ENCODE assay signal across 1 cellular context in genomic region chr2:111698743-111699554, GRCh38.
A peak's percentile ranks its signal among the peaks of the same experiment; 100 is the strongest.
TF ChIP-seq lines count a peak whose summit lies in the region.

No MANE protein-coding gene starts in this region.

TF ChIP-seq in HepG2, 621 proteins besides CTCF, POLR2A, EP300 and RAD21 (continued from another document and continues in another):
- TF ChIP-seq ZNF407 (CRISPR knock-in tag; IDR thresholded peaks at IDR 0.05; ENCODE audit: not compliant biosample characterization) = no peak
- TF ChIP-seq, protein P1, sequence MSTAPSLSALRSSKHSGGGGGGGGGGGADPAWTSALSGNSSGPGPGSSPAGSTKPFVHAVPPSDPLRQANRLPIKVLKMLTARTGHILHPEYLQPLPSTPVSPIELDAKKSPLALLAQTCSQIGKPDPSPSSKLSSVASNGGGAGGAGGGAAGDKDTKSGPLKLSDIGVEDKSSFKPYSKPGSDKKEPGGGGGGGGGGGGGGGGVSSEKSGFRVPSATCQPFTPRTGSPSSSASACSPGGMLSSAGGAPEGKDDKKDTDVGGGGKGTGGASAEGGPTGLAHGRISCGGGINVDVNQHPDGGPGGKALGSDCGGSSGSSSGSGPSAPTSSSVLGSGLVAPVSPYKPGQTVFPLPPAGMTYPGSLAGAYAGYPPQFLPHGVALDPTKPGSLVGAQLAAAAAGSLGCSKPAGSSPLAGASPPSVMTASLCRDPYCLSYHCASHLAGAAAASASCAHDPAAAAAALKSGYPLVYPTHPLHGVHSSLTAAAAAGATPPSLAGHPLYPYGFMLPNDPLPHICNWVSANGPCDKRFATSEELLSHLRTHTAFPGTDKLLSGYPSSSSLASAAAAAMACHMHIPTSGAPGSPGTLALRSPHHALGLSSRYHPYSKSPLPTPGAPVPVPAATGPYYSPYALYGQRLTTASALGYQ (CRISPR knock-in tag; IDR thresholded peaks at IDR 0.05) = no peak
- no peak for TF ChIP-seq NPAS2 (CRISPR knock-in tag; IDR thresholded peaks at IDR 0.05; ENCODE audit: borderline replicate concordance)
- no peak for TF ChIP-seq POLR2AphosphoS2 (IDR thresholded peaks at IDR 0.05; ENCODE audit: low read depth, low read length)
- TF ChIP-seq ZNF34 (CRISPR knock-in tag; IDR thresholded peaks at IDR 0.05; ENCODE audit: borderline replicate concordance) = peak; percentile 79; the same call in 1 of the 2 replicates
- TF ChIP-seq NRL (CRISPR knock-in tag; IDR thresholded peaks at IDR 0.05; ENCODE audit: borderline replicate concordance) = peak; percentile 73; the same call in 1 of the 2 replicates
- TF ChIP-seq IRF2 (CRISPR knock-in tag; IDR thresholded peaks at IDR 0.05) = peak; percentile 68
- TF ChIP-seq ZSCAN21 (CRISPR knock-in tag; IDR thresholded peaks at IDR 0.05; ENCODE audit: borderline replicate concordance) = peak; percentile 60; the same call in 1 of the 2 replicates
- TF ChIP-seq, protein P2, sequence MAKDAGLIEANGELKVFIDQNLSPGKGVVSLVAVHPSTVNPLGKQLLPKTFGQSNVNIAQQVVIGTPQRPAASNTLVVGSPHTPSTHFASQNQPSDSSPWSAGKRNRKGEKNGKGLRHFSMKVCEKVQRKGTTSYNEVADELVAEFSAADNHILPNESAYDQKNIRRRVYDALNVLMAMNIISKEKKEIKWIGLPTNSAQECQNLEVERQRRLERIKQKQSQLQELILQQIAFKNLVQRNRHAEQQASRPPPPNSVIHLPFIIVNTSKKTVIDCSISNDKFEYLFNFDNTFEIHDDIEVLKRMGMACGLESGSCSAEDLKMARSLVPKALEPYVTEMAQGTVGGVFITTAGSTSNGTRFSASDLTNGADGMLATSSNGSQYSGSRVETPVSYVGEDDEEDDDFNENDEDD (CRISPR knock-in tag; IDR thresholded peaks at IDR 0.05; ENCODE audit: borderline replicate concordance) = peak; percentile 61
- TF ChIP-seq ZNF710 (CRISPR knock-in tag; IDR thresholded peaks at IDR 0.05; ENCODE audit: borderline replicate concordance) = peak; percentile 70; the same call in 1 of the 2 replicates
- no peak for TF ChIP-seq IRX3 (CRISPR knock-in tag; IDR thresholded peaks at IDR 0.05; ENCODE audit: borderline replicate concordance, low read depth)
- no peak; the same call in 1 of the 2 replicates for TF ChIP-seq ZNF557 (CRISPR knock-in tag; IDR thresholded peaks at IDR 0.05)
- TF ChIP-seq NR2F1 (CRISPR knock-in tag; IDR thresholded peaks at IDR 0.05) = peak; percentile 22 to 51; a peak in 2 of 4 replicates
- peak; percentile 86; the same call in 1 of the 2 replicates for TF ChIP-seq REPIN1 (CRISPR knock-in tag; IDR thresholded peaks at IDR 0.05; ENCODE audit: borderline replicate concordance, low read depth)
- TF ChIP-seq SIX4 (CRISPR knock-in tag; IDR thresholded peaks at IDR 0.05) = peak; percentile 65
- TF ChIP-seq ZNF205 (CRISPR knock-in tag; IDR thresholded peaks at IDR 0.05) = peak; percentile 81; the same call in 1 of the 2 replicates
- TF ChIP-seq, protein P3, sequence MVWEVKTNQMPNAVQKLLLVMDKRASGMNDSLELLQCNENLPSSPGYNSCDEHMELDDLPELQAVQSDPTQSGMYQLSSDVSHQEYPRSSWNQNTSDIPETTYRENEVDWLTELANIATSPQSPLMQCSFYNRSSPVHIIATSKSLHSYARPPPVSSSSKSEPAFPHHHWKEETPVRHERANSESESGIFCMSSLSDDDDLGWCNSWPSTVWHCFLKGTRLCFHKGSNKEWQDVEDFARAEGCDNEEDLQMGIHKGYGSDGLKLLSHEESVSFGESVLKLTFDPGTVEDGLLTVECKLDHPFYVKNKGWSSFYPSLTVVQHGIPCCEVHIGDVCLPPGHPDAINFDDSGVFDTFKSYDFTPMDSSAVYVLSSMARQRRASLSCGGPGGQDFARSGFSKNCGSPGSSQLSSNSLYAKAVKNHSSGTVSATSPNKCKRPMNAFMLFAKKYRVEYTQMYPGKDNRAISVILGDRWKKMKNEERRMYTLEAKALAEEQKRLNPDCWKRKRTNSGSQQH (CRISPR knock-in tag; IDR thresholded peaks at IDR 0.05; ENCODE audit: low read depth) = no peak
- TF ChIP-seq ZNF792 (CRISPR knock-in tag; IDR thresholded peaks at IDR 0.05) = peak; percentile 21; the same call in 1 of the 2 replicates
- no peak for TF ChIP-seq ZNF839 (CRISPR knock-in tag; IDR thresholded peaks at IDR 0.05; ENCODE audit: borderline replicate concordance)
- TF ChIP-seq PHF5A (CRISPR knock-in tag; IDR thresholded peaks at IDR 0.05; ENCODE audit: low read depth, unreplicated experiment) = no peak
- TF ChIP-seq KLF16 (CRISPR knock-in tag; IDR thresholded peaks at IDR 0.05) = peak in 1 of 2 experiments; percentile 59; a peak in 2 of 4 replicates
- no peak for TF ChIP-seq ZNF709 (CRISPR knock-in tag; IDR thresholded peaks at IDR 0.05)
- peak; percentile 19 for TF ChIP-seq TBL1XR1 (IDR thresholded peaks at IDR 0.05; ENCODE audit: borderline replicate concordance, low read length, partially characterized antibody)
- no peak for TF ChIP-seq U2AF2 (IDR thresholded peaks at IDR 0.05; ENCODE audit: low read depth, low read length)
- TF ChIP-seq, protein P4, sequence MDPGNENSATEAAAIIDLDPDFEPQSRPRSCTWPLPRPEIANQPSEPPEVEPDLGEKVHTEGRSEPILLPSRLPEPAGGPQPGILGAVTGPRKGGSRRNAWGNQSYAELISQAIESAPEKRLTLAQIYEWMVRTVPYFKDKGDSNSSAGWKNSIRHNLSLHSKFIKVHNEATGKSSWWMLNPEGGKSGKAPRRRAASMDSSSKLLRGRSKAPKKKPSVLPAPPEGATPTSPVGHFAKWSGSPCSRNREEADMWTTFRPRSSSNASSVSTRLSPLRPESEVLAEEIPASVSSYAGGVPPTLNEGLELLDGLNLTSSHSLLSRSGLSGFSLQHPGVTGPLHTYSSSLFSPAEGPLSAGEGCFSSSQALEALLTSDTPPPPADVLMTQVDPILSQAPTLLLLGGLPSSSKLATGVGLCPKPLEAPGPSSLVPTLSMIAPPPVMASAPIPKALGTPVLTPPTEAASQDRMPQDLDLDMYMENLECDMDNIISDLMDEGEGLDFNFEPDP (CRISPR knock-in tag; conservative IDR thresholded peaks at IDR 0.05) = no peak
- TF ChIP-seq ZNF143 (CRISPR knock-in tag; IDR thresholded peaks at IDR 0.05) = no peak
- TF ChIP-seq, protein P5, sequence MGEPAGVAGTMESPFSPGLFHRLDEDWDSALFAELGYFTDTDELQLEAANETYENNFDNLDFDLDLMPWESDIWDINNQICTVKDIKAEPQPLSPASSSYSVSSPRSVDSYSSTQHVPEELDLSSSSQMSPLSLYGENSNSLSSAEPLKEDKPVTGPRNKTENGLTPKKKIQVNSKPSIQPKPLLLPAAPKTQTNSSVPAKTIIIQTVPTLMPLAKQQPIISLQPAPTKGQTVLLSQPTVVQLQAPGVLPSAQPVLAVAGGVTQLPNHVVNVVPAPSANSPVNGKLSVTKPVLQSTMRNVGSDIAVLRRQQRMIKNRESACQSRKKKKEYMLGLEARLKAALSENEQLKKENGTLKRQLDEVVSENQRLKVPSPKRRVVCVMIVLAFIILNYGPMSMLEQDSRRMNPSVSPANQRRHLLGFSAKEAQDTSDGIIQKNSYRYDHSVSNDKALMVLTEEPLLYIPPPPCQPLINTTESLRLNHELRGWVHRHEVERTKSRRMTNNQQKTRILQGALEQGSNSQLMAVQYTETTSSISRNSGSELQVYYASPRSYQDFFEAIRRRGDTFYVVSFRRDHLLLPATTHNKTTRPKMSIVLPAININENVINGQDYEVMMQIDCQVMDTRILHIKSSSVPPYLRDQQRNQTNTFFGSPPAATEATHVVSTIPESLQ (CRISPR knock-in tag; conservative IDR thresholded peaks at IDR 0.05) = no peak
- no peak for TF ChIP-seq ZNF207 (IDR thresholded peaks at IDR 0.05; ENCODE audit: borderline replicate concordance)
- no peak for TF ChIP-seq ZZZ3 (CRISPR knock-in tag; IDR thresholded peaks at IDR 0.05; ENCODE audit: borderline replicate concordance)
- TF ChIP-seq FOXP1 (IDR thresholded peaks at IDR 0.05) = no peak
- no peak for TF ChIP-seq FOXP1 (CRISPR knock-in tag; IDR thresholded peaks at IDR 0.05)
- TF ChIP-seq, protein P6, sequence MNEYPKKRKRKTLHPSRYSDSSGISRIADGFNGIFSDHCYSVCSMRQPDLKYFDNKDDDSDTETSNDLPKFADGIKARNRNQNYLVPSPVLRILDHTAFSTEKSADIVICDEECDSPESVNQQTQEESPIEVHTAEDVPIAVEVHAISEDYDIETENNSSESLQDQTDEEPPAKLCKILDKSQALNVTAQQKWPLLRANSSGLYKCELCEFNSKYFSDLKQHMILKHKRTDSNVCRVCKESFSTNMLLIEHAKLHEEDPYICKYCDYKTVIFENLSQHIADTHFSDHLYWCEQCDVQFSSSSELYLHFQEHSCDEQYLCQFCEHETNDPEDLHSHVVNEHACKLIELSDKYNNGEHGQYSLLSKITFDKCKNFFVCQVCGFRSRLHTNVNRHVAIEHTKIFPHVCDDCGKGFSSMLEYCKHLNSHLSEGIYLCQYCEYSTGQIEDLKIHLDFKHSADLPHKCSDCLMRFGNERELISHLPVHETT (CRISPR knock-in tag; conservative IDR thresholded peaks at IDR 0.05) = peak; percentile 43
- TF ChIP-seq HDAC2 (CRISPR knock-in tag; IDR thresholded peaks at IDR 0.05) = peak; percentile 60
- no peak for TF ChIP-seq SOX6 (IDR thresholded peaks at IDR 0.05)
- peak; percentile 83 for TF ChIP-seq SOX6 (CRISPR knock-in tag; IDR thresholded peaks at IDR 0.05)
- peak; percentile 90 for TF ChIP-seq ZNF644 (CRISPR knock-in tag; IDR thresholded peaks at IDR 0.05; ENCODE audit: low read depth)
- no peak for TF ChIP-seq ZBTB7B (CRISPR knock-in tag; IDR thresholded peaks at IDR 0.05)
- TF ChIP-seq FOSL2 (CRISPR knock-in tag; IDR thresholded peaks at IDR 0.05) = peak; percentile 99
- peak; percentile 49; the same call in 1 of the 2 replicates for TF ChIP-seq SOX5 (CRISPR knock-in tag; IDR thresholded peaks at IDR 0.05; ENCODE audit: borderline replicate concordance)
- TF ChIP-seq ZNF30 (CRISPR knock-in tag; IDR thresholded peaks at IDR 0.05) = no peak
